Comparison of ENCODE assay signal across 1 cellular context in genomic region chr1:214123061-214123784, GRCh38.
TF ChIP-seq lines count a peak whose summit lies in the region.

No MANE protein-coding gene starts in this region.

TF ChIP-seq in HepG2, 621 proteins besides CTCF, POLR2A, EP300 and RAD21 (continued from another document and continues in another):
- TF ChIP-seq ZGPAT (CRISPR knock-in tag; IDR thresholded peaks at IDR 0.05) (peak; percentile 69), HMGXB4 (CRISPR knock-in tag; IDR thresholded peaks at IDR 0.05; ENCODE audit: borderline replicate concordance in 1 of 2, low read depth in 1 of 2) (peak; percentile 67 to 68; a peak in 3 of 4 replicates), WIZ (CRISPR knock-in tag; IDR thresholded peaks at IDR 0.05) (no peak), ZNF337 (CRISPR knock-in tag; IDR thresholded peaks at IDR 0.05; ENCODE audit: borderline replicate concordance, low read depth) (no peak), SALL2 (CRISPR knock-in tag; IDR thresholded peaks at IDR 0.05) (no peak), SAP130 (CRISPR knock-in tag; IDR thresholded peaks at IDR 0.05; ENCODE audit: low read depth) (peak; percentile 44; the same call in 1 of the 2 replicates), ZNF792 (CRISPR knock-in tag; IDR thresholded peaks at IDR 0.05) (0 out of 2 replicates have a peak, but pooled peaks have one; percentile 19), TCF7L2 (IDR thresholded peaks at IDR 0.05; ENCODE audit: low read depth, low read length) (no peak), TARDBP (CRISPR knock-in tag; IDR thresholded peaks at IDR 0.05) (0 out of 2 replicates have a peak, but pooled peaks have one; percentile 29), HMG20B (CRISPR knock-in tag; conservative IDR thresholded peaks at IDR 0.05) (no peak), HNF1B (CRISPR knock-in tag; IDR thresholded peaks at IDR 0.05) (0 out of 2 replicates have a peak, but pooled peaks have one; percentile 57), ATF5 (CRISPR knock-in tag; IDR thresholded peaks at IDR 0.05; ENCODE audit: low read depth) (no peak), TBX3 (IDR thresholded peaks at IDR 0.05; ENCODE audit: borderline replicate concordance) (no peak), CREM (IDR thresholded peaks at IDR 0.05) (no peak), CREM (CRISPR knock-in tag; IDR thresholded peaks at IDR 0.05) (no peak), SOX5 (CRISPR knock-in tag; IDR thresholded peaks at IDR 0.05; ENCODE audit: borderline replicate concordance) (peak; percentile 42; the same call in 1 of the 2 replicates), ZKSCAN1 (IDR thresholded peaks at IDR 0.05; ENCODE audit: low read length) (no peak), ZNF512 (CRISPR knock-in tag; IDR thresholded peaks at IDR 0.05) (no peak), RBM22 (optimal IDR thresholded peaks at IDR 0.05; ENCODE audit: low read length) (no peak), ARID5B (CRISPR knock-in tag; IDR thresholded peaks at IDR 0.05) (peak; percentile 77), THAP11 (CRISPR knock-in tag; IDR thresholded peaks at IDR 0.05) (peak; percentile 4; the same call in 1 of the 2 replicates), HMGXB3 (CRISPR knock-in tag; IDR thresholded peaks at IDR 0.05; ENCODE audit: borderline replicate concordance) (0 out of 2 replicates have a peak, but pooled peaks have one; percentile 7), ZNF180 (CRISPR knock-in tag; IDR thresholded peaks at IDR 0.05; ENCODE audit: borderline replicate concordance, low read depth) (no peak), ZNF124 (CRISPR knock-in tag; IDR thresholded peaks at IDR 0.05) (peak; percentile 57; the same call in 1 of the 2 replicates), ZNF556 (CRISPR knock-in tag; IDR thresholded peaks at IDR 0.05; ENCODE audit: borderline replicate concordance) (peak; percentile 22; the same call in 1 of the 2 replicates), ZNF292 (CRISPR knock-in tag; IDR thresholded peaks at IDR 0.05; ENCODE audit: borderline replicate concordance, low read depth) (peak; percentile 51; the same call in 1 of the 2 replicates), SKI (IDR thresholded peaks at IDR 0.05; ENCODE audit: partially characterized antibody) (no peak), HOMEZ (CRISPR knock-in tag; IDR thresholded peaks at IDR 0.05; ENCODE audit: low read depth) (peak; percentile 85), FOSL1 (CRISPR knock-in tag; IDR thresholded peaks at IDR 0.05; ENCODE audit: borderline replicate concordance) (0 out of 2 replicates have a peak, but pooled peaks have one; percentile 32), CREB1 (IDR thresholded peaks at IDR 0.05) (no peak), CREB1 (CRISPR knock-in tag; IDR thresholded peaks at IDR 0.05) (peak; percentile 54; the same call in 1 of the 2 replicates), ZNF503 (CRISPR knock-in tag; IDR thresholded peaks at IDR 0.05) (peak; percentile 22; the same call in 1 of the 2 replicates), ZNF367 (CRISPR knock-in tag; IDR thresholded peaks at IDR 0.05; ENCODE audit: borderline replicate concordance) (no peak), TFAP4 (IDR thresholded peaks at IDR 0.05; ENCODE audit: borderline replicate concordance, low read depth) (peak; percentile 50; the same call in 1 of the 2 replicates)
